In genomic region chr2:224688996-224689395, GRCh38 we compare ENCODE assay signal across 8 cellular contexts. TPM values are rescaled to one million over a fixed set of nuclear protein-coding genes. Genes with fewer than 3 reads are reported as not detected.
"Had no signal": no experiment of that assay in that cellular context is flagged by ENCODE, and none has a peak within 500 bp of the region (broad histone marks: within the 10 kb centered on the region; RNA-seq: fewer than 3 reads in every experiment).

No MANE protein-coding gene starts in this region.

- H3K9me3 ChIP-seq: HAP-1 had no signal

- ATAC-seq: HepG2 had no signal

- H2AFZ ChIP-seq: GM23248 had no signal

- DNase-seq: GM23248, GOT3, H7, KBM-7 had no signal

- H3K27ac ChIP-seq: GM23248, HL-60 had no signal

- H3K4me3 ChIP-seq: GM23248, HAP-1 had no signal

- H3K9ac ChIP-seq: GM23248 had no signal

- H3K36me3 ChIP-seq: HAP-1 had no signal

RNA-seq across cellular contexts. Expression of gene CCDC195, which starts 27.2 kb away (rescaled TPM):
- polyA plus RNA-seq: GM23248, HepG2, IgD-negative memory B cell had no signal
